Comparison of ENCODE assay signal across 1 cellular context in genomic region chr10:79322616-79323566, GRCh38.
A peak's percentile ranks its signal among the peaks of the same experiment; 100 is the strongest.
TF ChIP-seq lines count a peak whose summit lies in the region.

No MANE protein-coding gene starts in this region.

TF ChIP-seq in GM12878, 131 proteins besides CTCF, POLR2A, EP300 and RAD21 (continued from another document and continues in another):
- TF ChIP-seq, protein P1, sequence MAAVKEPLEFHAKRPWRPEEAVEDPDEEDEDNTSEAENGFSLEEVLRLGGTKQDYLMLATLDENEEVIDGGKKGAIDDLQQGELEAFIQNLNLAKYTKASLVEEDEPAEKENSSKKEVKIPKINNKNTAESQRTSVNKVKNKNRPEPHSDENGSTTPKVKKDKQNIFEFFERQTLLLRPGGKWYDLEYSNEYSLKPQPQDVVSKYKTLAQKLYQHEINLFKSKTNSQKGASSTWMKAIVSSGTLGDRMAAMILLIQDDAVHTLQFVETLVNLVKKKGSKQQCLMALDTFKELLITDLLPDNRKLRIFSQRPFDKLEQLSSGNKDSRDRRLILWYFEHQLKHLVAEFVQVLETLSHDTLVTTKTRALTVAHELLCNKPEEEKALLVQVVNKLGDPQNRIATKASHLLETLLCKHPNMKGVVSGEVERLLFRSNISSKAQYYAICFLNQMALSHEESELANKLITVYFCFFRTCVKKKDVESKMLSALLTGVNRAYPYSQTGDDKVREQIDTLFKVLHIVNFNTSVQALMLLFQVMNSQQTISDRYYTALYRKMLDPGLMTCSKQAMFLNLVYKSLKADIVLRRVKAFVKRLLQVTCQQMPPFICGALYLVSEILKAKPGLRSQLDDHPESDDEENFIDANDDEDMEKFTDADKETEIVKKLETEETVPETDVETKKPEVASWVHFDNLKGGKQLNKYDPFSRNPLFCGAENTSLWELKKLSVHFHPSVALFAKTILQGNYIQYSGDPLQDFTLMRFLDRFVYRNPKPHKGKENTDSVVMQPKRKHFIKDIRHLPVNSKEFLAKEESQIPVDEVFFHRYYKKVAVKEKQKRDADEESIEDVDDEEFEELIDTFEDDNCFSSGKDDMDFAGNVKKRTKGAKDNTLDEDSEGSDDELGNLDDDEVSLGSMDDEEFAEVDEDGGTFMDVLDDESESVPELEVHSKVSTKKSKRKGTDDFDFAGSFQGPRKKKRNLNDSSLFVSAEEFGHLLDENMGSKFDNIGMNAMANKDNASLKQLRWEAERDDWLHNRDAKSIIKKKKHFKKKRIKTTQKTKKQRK (IDR thresholded peaks at IDR 0.05; ENCODE audit: low read depth, low read length): no peak
- no peak for TF ChIP-seq SMAD5 (IDR thresholded peaks at IDR 0.05; ENCODE audit: low read depth)
- TF ChIP-seq, protein P2, sequence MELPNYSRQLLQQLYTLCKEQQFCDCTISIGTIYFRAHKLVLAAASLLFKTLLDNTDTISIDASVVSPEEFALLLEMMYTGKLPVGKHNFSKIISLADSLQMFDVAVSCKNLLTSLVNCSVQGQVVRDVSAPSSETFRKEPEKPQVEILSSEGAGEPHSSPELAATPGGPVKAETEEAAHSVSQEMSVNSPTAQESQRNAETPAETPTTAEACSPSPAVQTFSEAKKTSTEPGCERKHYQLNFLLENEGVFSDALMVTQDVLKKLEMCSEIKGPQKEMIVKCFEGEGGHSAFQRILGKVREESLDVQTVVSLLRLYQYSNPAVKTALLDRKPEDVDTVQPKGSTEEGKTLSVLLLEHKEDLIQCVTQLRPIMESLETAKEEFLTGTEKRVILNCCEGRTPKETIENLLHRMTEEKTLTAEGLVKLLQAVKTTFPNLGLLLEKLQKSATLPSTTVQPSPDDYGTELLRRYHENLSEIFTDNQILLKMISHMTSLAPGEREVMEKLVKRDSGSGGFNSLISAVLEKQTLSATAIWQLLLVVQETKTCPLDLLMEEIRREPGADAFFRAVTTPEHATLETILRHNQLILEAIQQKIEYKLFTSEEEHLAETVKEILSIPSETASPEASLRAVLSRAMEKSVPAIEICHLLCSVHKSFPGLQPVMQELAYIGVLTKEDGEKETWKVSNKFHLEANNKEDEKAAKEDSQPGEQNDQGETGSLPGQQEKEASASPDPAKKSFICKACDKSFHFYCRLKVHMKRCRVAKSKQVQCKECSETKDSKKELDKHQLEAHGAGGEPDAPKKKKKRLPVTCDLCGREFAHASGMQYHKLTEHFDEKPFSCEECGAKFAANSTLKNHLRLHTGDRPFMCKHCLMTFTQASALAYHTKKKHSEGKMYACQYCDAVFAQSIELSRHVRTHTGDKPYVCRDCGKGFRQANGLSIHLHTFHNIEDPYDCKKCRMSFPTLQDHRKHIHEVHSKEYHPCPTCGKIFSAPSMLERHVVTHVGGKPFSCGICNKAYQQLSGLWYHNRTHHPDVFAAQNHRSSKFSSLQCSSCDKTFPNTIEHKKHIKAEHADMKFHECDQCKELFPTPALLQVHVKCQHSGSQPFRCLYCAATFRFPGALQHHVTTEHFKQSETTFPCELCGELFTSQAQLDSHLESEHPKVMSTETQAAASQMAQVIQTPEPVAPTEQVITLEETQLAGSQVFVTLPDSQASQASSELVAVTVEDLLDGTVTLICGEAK (IDR thresholded peaks at IDR 0.05; ENCODE audit: borderline replicate concordance): no peak
- peak; percentile 38 for TF ChIP-seq SKIL (IDR thresholded peaks at IDR 0.05; ENCODE audit: low read depth, poor library complexity, severe bottlenecking)
- no peak for TF ChIP-seq HDAC2 (IDR thresholded peaks at IDR 0.05)
- no peak; the same call in 1 of the 2 replicates for TF ChIP-seq GATAD2B (conservative IDR thresholded peaks at IDR 0.05; ENCODE audit: low read depth)
- TF ChIP-seq CHD2 (IDR thresholded peaks at IDR 0.05; ENCODE audit: borderline replicate concordance, low read depth, low read length): no peak
- no peak for TF ChIP-seq KDM1A (IDR thresholded peaks at IDR 0.05; ENCODE audit: borderline replicate concordance)
- TF ChIP-seq CBX3 (IDR thresholded peaks at IDR 0.05; ENCODE audit: borderline replicate concordance, low read depth): no peak
- no peak for TF ChIP-seq BACH1 (IDR thresholded peaks at IDR 0.05; ENCODE audit: borderline replicate concordance)
- TF ChIP-seq, protein P3, sequence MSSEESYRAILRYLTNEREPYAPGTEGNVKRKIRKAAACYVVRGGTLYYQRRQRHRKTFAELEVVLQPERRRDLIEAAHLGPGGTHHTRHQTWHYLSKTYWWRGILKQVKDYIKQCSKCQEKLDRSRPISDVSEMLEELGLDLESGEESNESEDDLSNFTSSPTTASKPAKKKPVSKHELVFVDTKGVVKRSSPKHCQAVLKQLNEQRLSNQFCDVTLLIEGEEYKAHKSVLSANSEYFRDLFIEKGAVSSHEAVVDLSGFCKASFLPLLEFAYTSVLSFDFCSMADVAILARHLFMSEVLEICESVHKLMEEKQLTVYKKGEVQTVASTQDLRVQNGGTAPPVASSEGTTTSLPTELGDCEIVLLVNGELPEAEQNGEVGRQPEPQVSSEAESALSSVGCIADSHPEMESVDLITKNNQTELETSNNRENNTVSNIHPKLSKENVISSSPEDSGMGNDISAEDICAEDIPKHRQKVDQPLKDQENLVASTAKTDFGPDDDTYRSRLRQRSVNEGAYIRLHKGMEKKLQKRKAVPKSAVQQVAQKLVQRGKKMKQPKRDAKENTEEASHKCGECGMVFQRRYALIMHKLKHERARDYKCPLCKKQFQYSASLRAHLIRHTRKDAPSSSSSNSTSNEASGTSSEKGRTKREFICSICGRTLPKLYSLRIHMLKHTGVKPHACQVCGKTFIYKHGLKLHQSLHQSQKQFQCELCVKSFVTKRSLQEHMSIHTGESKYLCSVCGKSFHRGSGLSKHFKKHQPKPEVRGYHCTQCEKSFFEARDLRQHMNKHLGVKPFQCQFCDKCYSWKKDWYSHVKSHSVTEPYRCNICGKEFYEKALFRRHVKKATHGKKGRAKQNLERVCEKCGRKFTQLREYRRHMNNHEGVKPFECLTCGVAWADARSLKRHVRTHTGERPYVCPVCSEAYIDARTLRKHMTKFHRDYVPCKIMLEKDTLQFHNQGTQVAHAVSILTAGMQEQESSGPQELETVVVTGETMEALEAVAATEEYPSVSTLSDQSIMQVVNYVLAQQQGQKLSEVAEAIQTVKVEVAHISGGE (CRISPR knock-in tag; IDR thresholded peaks at IDR 0.05): no peak
- TF ChIP-seq FOXM1 (IDR thresholded peaks at IDR 0.05; ENCODE audit: low read depth, low read length): no peak; the same call in 1 of the 2 replicates
- TF ChIP-seq ETV6 (conservative IDR thresholded peaks at IDR 0.05 in 1 of 2, IDR thresholded peaks at IDR 0.05 in 1 of 2; ENCODE audit: borderline replicate concordance in 1 of 2, low read depth in 1 of 2): no peak; a peak in 1 of 4 replicates
- TF ChIP-seq MEF2A (IDR thresholded peaks at IDR 0.05; ENCODE audit: insufficient read depth, low read depth, low read length): no peak
- no peak for TF ChIP-seq FOS (IDR thresholded peaks at IDR 0.05; ENCODE audit: borderline replicate concordance, extremely low read depth, insufficient read length)
- 0 out of 2 replicates have a peak, but pooled peaks have one; percentile 3 for TF ChIP-seq SMC3 (IDR thresholded peaks at IDR 0.05; ENCODE audit: borderline replicate concordance, low read length)
- no peak for TF ChIP-seq GABPA (IDR thresholded peaks at IDR 0.05; ENCODE audit: low read depth)
- no peak; a peak in 1 of 4 replicates for TF ChIP-seq BHLHE40 (IDR thresholded peaks at IDR 0.05; ENCODE audit: borderline replicate concordance in 1 of 2, low read depth in 2 of 2, low read length in 1 of 2)
- TF ChIP-seq PKNOX1 (IDR thresholded peaks at IDR 0.05): peak; percentile 53
- no peak for TF ChIP-seq PML (IDR thresholded peaks at IDR 0.05; ENCODE audit: low read length)
- no peak for TF ChIP-seq SREBF1 (IDR thresholded peaks at IDR 0.05; ENCODE audit: low read length)
- no peak for TF ChIP-seq IRF4 (IDR thresholded peaks at IDR 0.05; ENCODE audit: low read depth, low read length)
- TF ChIP-seq RCOR1 (conservative IDR thresholded peaks at IDR 0.05; ENCODE audit: low read depth, low read length): no peak
- no peak for TF ChIP-seq ZSCAN29 (IDR thresholded peaks at IDR 0.05)
- TF ChIP-seq, protein P4, sequence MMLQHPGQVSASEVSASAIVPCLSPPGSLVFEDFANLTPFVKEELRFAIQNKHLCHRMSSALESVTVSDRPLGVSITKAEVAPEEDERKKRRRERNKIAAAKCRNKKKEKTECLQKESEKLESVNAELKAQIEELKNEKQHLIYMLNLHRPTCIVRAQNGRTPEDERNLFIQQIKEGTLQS (IDR thresholded peaks at IDR 0.05; ENCODE audit: borderline replicate concordance, extremely low read depth, low read depth, low read length): no peak
- TF ChIP-seq CHD4 (IDR thresholded peaks at IDR 0.05): no peak
- TF ChIP-seq, protein P5, sequence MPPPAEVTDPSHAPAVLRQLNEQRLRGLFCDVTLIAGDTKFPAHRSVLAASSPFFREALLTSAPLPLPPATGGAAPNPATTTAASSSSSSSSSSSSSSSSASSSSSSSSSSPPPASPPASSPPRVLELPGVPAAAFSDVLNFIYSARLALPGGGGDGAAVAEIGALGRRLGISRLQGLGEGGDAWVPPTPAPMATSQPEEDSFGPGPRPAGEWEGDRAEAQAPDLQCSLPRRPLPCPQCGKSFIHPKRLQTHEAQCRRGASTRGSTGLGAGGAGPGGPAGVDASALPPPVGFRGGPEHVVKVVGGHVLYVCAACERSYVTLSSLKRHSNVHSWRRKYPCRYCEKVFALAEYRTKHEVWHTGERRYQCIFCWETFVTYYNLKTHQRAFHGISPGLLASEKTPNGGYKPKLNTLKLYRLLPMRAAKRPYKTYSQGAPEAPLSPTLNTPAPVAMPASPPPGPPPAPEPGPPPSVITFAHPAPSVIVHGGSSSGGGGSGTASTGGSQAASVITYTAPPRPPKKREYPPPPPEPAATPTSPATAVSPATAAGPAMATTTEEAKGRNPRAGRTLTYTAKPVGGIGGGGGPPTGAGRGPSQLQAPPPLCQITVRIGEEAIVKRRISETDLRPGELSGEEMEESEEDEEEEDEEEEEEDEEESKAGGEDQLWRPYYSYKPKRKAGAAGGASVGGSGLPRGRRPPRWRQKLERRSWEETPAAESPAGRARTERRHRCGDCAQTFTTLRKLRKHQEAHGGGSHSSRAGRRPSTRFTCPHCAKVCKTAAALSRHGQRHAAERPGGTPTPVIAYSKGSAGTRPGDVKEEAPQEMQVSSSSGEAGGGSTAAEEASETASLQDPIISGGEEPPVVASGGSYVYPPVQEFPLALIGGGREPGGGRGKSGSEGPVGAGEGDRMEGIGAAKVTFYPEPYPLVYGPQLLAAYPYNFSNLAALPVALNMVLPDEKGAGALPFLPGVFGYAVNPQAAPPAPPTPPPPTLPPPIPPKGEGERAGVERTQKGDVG (CRISPR knock-in tag; IDR thresholded peaks at IDR 0.05): no peak
- no peak for TF ChIP-seq NR2C2 (IDR thresholded peaks at IDR 0.05; ENCODE audit: borderline replicate concordance, control insufficient read depth, insufficient read length, low read depth)
- no peak for TF ChIP-seq SIX5 (IDR thresholded peaks at IDR 0.05; ENCODE audit: low read depth, low read length, severe bottlenecking)
- TF ChIP-seq STAT3 (IDR thresholded peaks at IDR 0.05; ENCODE audit: low read depth, low read length): no peak
- TF ChIP-seq NBN (IDR thresholded peaks at IDR 0.05): 0 out of 2 replicates have a peak, but pooled peaks have one; percentile 8
- TF ChIP-seq MLLT1 (IDR thresholded peaks at IDR 0.05): peak; percentile 38; the same call in 1 of the 2 replicates
- TF ChIP-seq ZNF217 (IDR thresholded peaks at IDR 0.05): no peak
- TF ChIP-seq MYB (IDR thresholded peaks at IDR 0.05; ENCODE audit: borderline replicate concordance, low read depth, low read length): no peak
- TF ChIP-seq SPI1 (IDR thresholded peaks at IDR 0.05; ENCODE audit: borderline replicate concordance, insufficient read depth, low read depth, low read length): no peak
- TF ChIP-seq EGR1 (IDR thresholded peaks at IDR 0.05; ENCODE audit: borderline replicate concordance in 1 of 2, low read depth in 2 of 2, low read length in 2 of 2): no peak
- TF ChIP-seq IRF3 (IDR thresholded peaks at IDR 0.05): no peak
- TF ChIP-seq STAT1 (conservative IDR thresholded peaks at IDR 0.05): no peak
- no peak for TF ChIP-seq KLF5 (IDR thresholded peaks at IDR 0.05; ENCODE audit: partially characterized antibody)
- TF ChIP-seq DPF2 (IDR thresholded peaks at IDR 0.05): 0 out of 2 replicates have a peak, but pooled peaks have one; percentile 27
- TF ChIP-seq MTA3 (IDR thresholded peaks at IDR 0.05; ENCODE audit: borderline replicate concordance, low read length): 0 out of 2 replicates have a peak, but pooled peaks have one; percentile 33
